Comparison of ENCODE assay signal across 29 cellular contexts in the genomic region with DNA sequence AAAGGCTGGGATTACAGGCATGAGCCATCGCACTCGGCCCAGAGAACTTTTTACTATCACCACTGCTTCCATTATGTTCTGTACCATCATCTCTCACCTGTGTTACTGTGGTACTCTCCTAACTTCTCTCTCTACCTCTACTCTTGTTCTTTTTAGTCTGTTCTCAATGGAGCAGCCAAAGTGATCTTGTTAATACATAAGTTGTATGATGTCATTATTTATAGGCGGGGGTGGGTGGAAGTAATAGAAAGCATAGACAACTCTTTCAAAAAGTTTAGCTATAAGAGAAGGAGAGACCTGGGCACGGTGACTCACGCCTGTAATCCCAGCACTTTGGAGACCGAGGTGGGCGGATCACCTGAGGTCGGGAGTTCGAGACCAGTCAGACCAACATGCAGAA.
"Had no signal": no experiment of that assay in that cellular context is flagged by ENCODE, and none has a peak within 500 bp of the region (broad histone marks: within the 10 kb centered on the region; RNA-seq: fewer than 3 reads in every experiment).

No MANE protein-coding gene starts in this region.

- H3K27me3 ChIP-seq: stomach, suprapubic skin, testis, thyroid gland, tibial artery, tibial nerve, transverse colon, upper lobe of left lung, upper lobe of right lung, uterus, vagina had no signal

- H3K4me1 ChIP-seq: uterus had no signal

- H3K4me3 ChIP-seq: stomach, suprapubic skin, testis, thoracic aorta, thyroid gland, tibial artery, tibial nerve, transverse colon, upper lobe of left lung, upper lobe of right lung, uterus, vagina had no signal

- H3K9me3 ChIP-seq: testis, thyroid gland, upper lobe of right lung had no signal

- H3K36me3 ChIP-seq: uterus had no signal

- H3K27ac ChIP-seq: stomach, suprapubic skin, testis, thoracic aorta, thyroid gland, tibial artery, tibial nerve, transverse colon, upper lobe of left lung, upper lobe of right lung, uterus, vagina had no signal

- ATAC-seq: stimulated activated effector memory CD8-positive, alpha-beta T cell treated with anti-CD3 and anti-CD28 coated beads, Interleukin-12 subunit alpha, Interleukin-12 subunit beta, amount 100 ng/mL, for 72 hours; stimulated activated memory B cell treated with anti-CD40 and anti-IgM and Interleukin-4, amounts not matched to agents 10 μg/mL and 1 μg/mL and 100 μg/mL, for 72 hours; stimulated activated naive B cell treated with anti-CD40 and anti-IgM and Interleukin-4, amounts not matched to agents 10 μg/mL and 1 μg/mL and 100 μg/mL, for 72 hours; stimulated activated naive CD8-positive, alpha-beta T cell treated with anti-CD3 and anti-CD28 coated beads, Interleukin-15, amount 100 ng/mL, for 72 hours; stimulated activated naive CD8-positive, alpha-beta T cell treated with anti-CD3 and anti-CD28 coated beads, Interleukin-15, Interleukin-2, amounts not matched to agents 100 U/mL and 50 U/mL, for 24 hours; upper lobe of right lung had no signal

- FAIRE-seq: urothelium cell line had no signal

- DNase-seq: stimulated activated CD4-positive, alpha-beta T cell treated with anti-CD3 and anti-CD28 coated beads, Interleukin-2, amount 100 ng/mL, for 48 hours; stimulated activated CD4-positive, alpha-beta T cell treated with anti-CD3 and anti-CD28 coated beads, Interleukin-4, amount 100 ng/mL, for 1 hour; stimulated activated CD4-positive, alpha-beta T cell treated with anti-CD3 and anti-CD28 coated beads, Interleukin-4, amount 100 ng/mL, for 24 hours; stimulated activated CD4-positive, alpha-beta T cell treated with anti-CD3 and anti-CD28 coated beads, Interleukin-4, amount 100 ng/mL, for 4 hours; stimulated activated CD8-positive, alpha-beta memory T cell treated with anti-CD3 and anti-CD28 coated beads, Interleukin-4, amount 100 ng/mL, for 48 hours; stimulated activated naive B cell treated with anti-CD40 and anti-IgM and Interleukin-4, amounts not matched to agents 10 μg/mL and 1 μg/mL and 100 μg/mL, for 72 hours; stimulated activated naive CD4-positive, alpha-beta T cell; stimulated activated naive CD4-positive, alpha-beta T cell treated with Interleukin-2 at 50 U/mL for 16 hours; stimulated activated naive CD8-positive, alpha-beta T cell treated with anti-CD3 and anti-CD28 coated beads, Interleukin-15, amount 100 ng/mL, for 72 hours; stimulated activated naive CD8-positive, alpha-beta T cell treated with anti-CD3 and anti-CD28 coated beads, Interleukin-15, Interleukin-2, amounts not matched to agents 100 U/mL and 50 U/mL, for 24 hours; stomach; substantia nigra; testis; thyroid gland; tibial artery; transverse colon; trophoblast cell; upper lobe of left lung; upper lobe of right lung; uterus had no signal

- H3K27ac Mint-ChIP-seq: stimulated activated effector memory CD8-positive, alpha-beta T cell treated with anti-CD3 and anti-CD28 coated beads, Interleukin-12 subunit alpha, Interleukin-12 subunit beta, amount 100 ng/mL, for 72 hours; stimulated activated memory B cell treated with anti-CD40 and anti-IgM and Interleukin-4, amounts not matched to agents 10 μg/mL and 1 μg/mL and 100 μg/mL, for 72 hours; stimulated activated naive B cell treated with anti-CD40 and anti-IgM and Interleukin-4, amounts not matched to agents 10 μg/mL and 1 μg/mL and 100 μg/mL, for 72 hours; stimulated activated naive CD8-positive, alpha-beta T cell treated with anti-CD3 and anti-CD28 coated beads, Interleukin-15, amount 100 ng/mL, for 72 hours; stimulated activated naive CD8-positive, alpha-beta T cell treated with anti-CD3 and anti-CD28 coated beads, Interleukin-15, Interleukin-2, amounts not matched to agents 100 ng/mL and 50 ng/mL, for 24 hours; type B pancreatic cell had no signal
